Comparison of ENCODE assay signal across 21 cellular contexts in the genomic region with DNA sequence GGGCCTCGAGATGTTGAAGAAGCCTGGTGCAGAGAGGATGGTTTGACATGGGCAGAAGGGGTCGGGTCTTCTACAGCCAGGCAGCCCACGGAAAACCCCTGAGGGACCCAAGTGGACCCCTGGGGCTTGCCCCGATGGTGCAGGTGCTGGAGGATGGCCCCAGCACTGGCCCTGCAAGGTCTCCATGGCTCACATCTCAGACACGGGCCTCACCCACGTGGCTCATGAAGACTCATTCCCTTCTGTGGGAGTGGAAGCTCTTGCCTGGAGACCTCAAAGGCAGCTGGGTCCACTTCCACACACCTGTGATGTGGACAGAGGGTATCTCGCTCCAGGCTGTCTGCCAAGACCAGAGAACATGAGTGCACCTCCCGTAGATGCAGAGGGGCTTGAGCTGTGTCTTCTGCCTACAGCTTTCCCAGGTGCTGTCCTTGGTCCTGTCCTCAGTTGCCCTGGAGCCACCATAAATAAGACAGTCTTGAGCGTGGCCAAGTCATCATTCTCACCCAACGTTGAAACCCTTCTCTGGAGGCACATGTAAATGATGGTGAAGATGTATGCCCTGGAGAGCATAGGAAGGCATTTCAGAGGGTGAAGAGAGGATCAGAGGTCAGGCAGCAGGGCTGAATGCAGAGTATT.
"Had no signal": no experiment of that assay in that cellular context is flagged by ENCODE, and none has a peak within 500 bp of the region (broad histone marks: within the 10 kb centered on the region; RNA-seq: fewer than 3 reads in every experiment).

No MANE protein-coding gene starts in this region.

- H3K36me3 ChIP-seq: ascending aorta, gastrocnemius medialis, neural progenitor cell, ovary, tibial nerve, WERI-Rb-1 had no signal

- H3K4me1 ChIP-seq: ascending aorta, gastrocnemius medialis, neural progenitor cell, tibial nerve had no signal

- H3K27ac Mint-ChIP-seq: activated CD4-positive, alpha-beta memory T cell treated with anti-CD3 and anti-CD28 coated beads for 36 hours; activated CD4-positive, alpha-beta T cell treated with anti-CD3 and anti-CD28 coated beads for 36 hours; activated CD8-positive, alpha-beta memory T cell treated with anti-CD3 and anti-CD28 coated beads, Interleukin-2, amount 10 ng/mL, durations not matched to agents 7 days and 5 days; activated naive CD4-positive, alpha-beta T cell treated with anti-CD3 and anti-CD28 coated beads, Interleukin-2, amount 10 ng/mL, durations not matched to agents 7 days and 5 days; effector memory CD8-positive, alpha-beta T cell; neural progenitor cell had no signal

- H3K9me3 ChIP-seq: ascending aorta, gastrocnemius medialis, ovary, tibial nerve had no signal

- DNase-seq: activated CD4-positive, alpha-beta memory T cell treated with anti-CD3 and anti-CD28 coated beads for 36 hours; activated CD4-positive, alpha-beta T cell treated with anti-CD3 and anti-CD28 coated beads for 36 hours; activated CD8-positive, alpha-beta memory T cell treated with anti-CD3 and anti-CD28 coated beads, Interleukin-2, amount 10 ng/mL, durations not matched to agents 7 days and 5 days; activated naive CD4-positive, alpha-beta T cell treated with anti-CD3 and anti-CD28 coated beads, Interleukin-2, amount 10 ng/mL, durations not matched to agents 7 days and 5 days; activated T-cell treated with anti-CD3 and anti-CD28 coated beads, Interleukin-2, amount 50 U/mL, for 1 hour; dermis blood vessel endothelial cell; effector memory CD8-positive, alpha-beta T cell; gastrocnemius medialis; left colon; midbrain; ovary; stimulated activated CD4-positive, alpha-beta T cell treated with anti-CD3 and anti-CD28 coated beads, Interleukin-15, amount 100 ng/mL, for 24 hours; stimulated activated CD4-positive, alpha-beta T cell treated with anti-CD3 and anti-CD28 coated beads, Interleukin-4, amount 100 ng/mL, for 1 hour; stimulated activated naive CD4-positive, alpha-beta T cell treated with Interleukin-2 at 50 U/mL for 16 hours; substantia nigra; WERI-Rb-1 had no signal

- H3K27ac ChIP-seq: ascending aorta, epithelial cell of prostate, gastrocnemius medialis, neural progenitor cell, ovary, tibial nerve, WERI-Rb-1 had no signal

- H3K4me3 Mint-ChIP-seq: activated CD4-positive, alpha-beta memory T cell treated with anti-CD3 and anti-CD28 coated beads for 36 hours; activated CD4-positive, alpha-beta T cell treated with anti-CD3 and anti-CD28 coated beads for 36 hours; activated CD8-positive, alpha-beta memory T cell treated with anti-CD3 and anti-CD28 coated beads, Interleukin-2, amount 10 ng/mL, durations not matched to agents 7 days and 5 days; activated naive CD4-positive, alpha-beta T cell treated with anti-CD3 and anti-CD28 coated beads, Interleukin-2, amount 10 ng/mL, durations not matched to agents 7 days and 5 days; effector memory CD8-positive, alpha-beta T cell; neural progenitor cell had no signal

- H3K27me3 ChIP-seq: ascending aorta, gastrocnemius medialis, neural progenitor cell, ovary, tibial nerve had no signal

- H3K36me3 Mint-ChIP-seq: activated CD4-positive, alpha-beta memory T cell treated with anti-CD3 and anti-CD28 coated beads for 36 hours; activated CD8-positive, alpha-beta memory T cell treated with anti-CD3 and anti-CD28 coated beads, Interleukin-2, amount 10 ng/mL, durations not matched to agents 7 days and 5 days; activated naive CD4-positive, alpha-beta T cell treated with anti-CD3 and anti-CD28 coated beads, Interleukin-2, amount 10 ng/mL, durations not matched to agents 7 days and 5 days; neural progenitor cell had no signal

- H3K27me3 Mint-ChIP-seq: activated CD4-positive, alpha-beta memory T cell treated with anti-CD3 and anti-CD28 coated beads for 36 hours; activated CD4-positive, alpha-beta T cell treated with anti-CD3 and anti-CD28 coated beads for 36 hours; activated CD8-positive, alpha-beta memory T cell treated with anti-CD3 and anti-CD28 coated beads, Interleukin-2, amount 10 ng/mL, durations not matched to agents 7 days and 5 days; activated naive CD4-positive, alpha-beta T cell treated with anti-CD3 and anti-CD28 coated beads, Interleukin-2, amount 10 ng/mL, durations not matched to agents 7 days and 5 days had no signal

- H3K4me1 Mint-ChIP-seq: activated CD4-positive, alpha-beta T cell treated with anti-CD3 and anti-CD28 coated beads for 36 hours; activated CD8-positive, alpha-beta memory T cell treated with anti-CD3 and anti-CD28 coated beads, Interleukin-2, amount 10 ng/mL, durations not matched to agents 7 days and 5 days; activated naive CD4-positive, alpha-beta T cell treated with anti-CD3 and anti-CD28 coated beads, Interleukin-2, amount 10 ng/mL, durations not matched to agents 7 days and 5 days had no signal

- H2AFZ ChIP-seq: neural progenitor cell had no signal

- H3K4me2 ChIP-seq: neural progenitor cell had no signal

- ATAC-seq: activated CD4-positive, alpha-beta T cell treated with anti-CD3 and anti-CD28 coated beads for 36 hours; activated CD8-positive, alpha-beta memory T cell treated with anti-CD3 and anti-CD28 coated beads, Interleukin-2, amount 10 ng/mL, durations not matched to agents 7 days and 5 days; effector memory CD8-positive, alpha-beta T cell; gastrocnemius medialis; left colon had no signal

- H3K4me3 ChIP-seq: ascending aorta, gastrocnemius medialis, lung, neural progenitor cell, ovary, tibial nerve had no signal

- H3K9ac ChIP-seq: neural progenitor cell had no signal

- H3K9me3 Mint-ChIP-seq: activated CD4-positive, alpha-beta memory T cell treated with anti-CD3 and anti-CD28 coated beads for 36 hours; activated naive CD4-positive, alpha-beta T cell treated with anti-CD3 and anti-CD28 coated beads, Interleukin-2, amount 10 ng/mL, durations not matched to agents 7 days and 5 days; effector memory CD8-positive, alpha-beta T cell; neural progenitor cell had no signal
